In genomic region chr10:99621454-99622246, GRCh38 we compare ENCODE assay signal across 8 cellular contexts. TPM values are rescaled to one million over a fixed set of nuclear protein-coding genes. Genes with fewer than 3 reads are reported as not detected.
DNase-seq lines count a peak whose midpoint lies in the region; ATAC-seq and TF ChIP-seq lines count a peak whose summit lies in the region.

No MANE protein-coding gene starts in this region.

- peak; percentile 8 to 60 (median 54) for DNase-seq in NCI-H1417 (lab: John Stamatoyannopoulos, UW)
- no peak for DNase-seq in NCI-H1417 treated with DMSO at 0.1 percent for 48 hours (lab: John Stamatoyannopoulos, UW)
- no peak for DNase-seq in SK-N-MC (ENCODE audit: low read depth, low spot score)
- no peak for DNase-seq in esophagus muscularis mucosa (ENCODE audit: extremely low spot score)
- DNase-seq in ovary: peak; percentile 16 to 50 (median 44)
- DNase-seq in KBM-7: no peak
- no peak for DNase-seq in HK-2 (ENCODE audit: unreplicated experiment)

- peaks cover 30 to 43% (median 38%) of the 10 kb centered on the region in 4 donors for H3K4me1 ChIP-seq in esophagus muscularis mucosa
- peaks cover 5% of the 10 kb centered on the region for H3K4me1 ChIP-seq in ovary (ENCODE audit: insufficient read depth)

- H3K36me3 ChIP-seq in SK-N-MC (ENCODE audit: insufficient read depth, low read length): no peaks in the 10 kb centered on the region
- no peaks in the 10 kb centered on the region for H3K36me3 ChIP-seq in esophagus muscularis mucosa
- no peaks in the 10 kb centered on the region for H3K36me3 ChIP-seq in ovary

- H3K9me3 ChIP-seq in SK-N-MC (ENCODE audit: low read depth, low read length) (no peaks in the 10 kb centered on the region), esophagus muscularis mucosa (no peaks in the 10 kb centered on the region), ovary (no peaks in the 10 kb centered on the region)

- TF ChIP-seq EP300 in esophagus muscularis mucosa (IDR thresholded peaks at IDR 0.05) (no peak), ovary (IDR thresholded peaks at IDR 0.05) (peak; percentile 23)

- WGBS in esophagus muscularis mucosa: 18% methylated on average over 26 of the region's 30 CpGs
- WGBS in ovary, 3 donors: 8 to 12% (median 10%) methylated on average over 30 of the region's 30 CpGs

- TF ChIP-seq POLR2A in esophagus muscularis mucosa (IDR thresholded peaks at IDR 0.05; ENCODE audit: low read depth): peak; percentile 86
- TF ChIP-seq POLR2A in ovary (IDR thresholded peaks at IDR 0.05): peak; percentile 81

- H3K9ac ChIP-seq in SK-N-MC (ENCODE audit: insufficient read length): peak overlapping the region; percentile 86

- H3K27ac ChIP-seq in SK-N-MC (peak overlapping the region; percentile 84; the same call in 1 of the 2 replicates), esophagus muscularis mucosa (replicated peaks in 1 of 4) (peak overlapping the region; percentile 93 to 97 (median 96)), ovary (peak overlapping the region; percentile 83 to 99)

- in situ Hi-C loops in KBM-7 (cut with MboI; ENCODE audit: low pct_unique_long_range_greater_than_20kb, low sequenced_read_pairs): no loop called here

- TF ChIP-seq CTCF in esophagus muscularis mucosa (IDR thresholded peaks at IDR 0.05): no peak
- no peak for TF ChIP-seq CTCF in ovary (IDR thresholded peaks at IDR 0.05)

- intact Hi-C loops in esophagus muscularis mucosa (cut with DNase I) (loop anchor here (5.0 kb wide), 3 partner anchors 36 to 111 kb away; partner anchors contain the start of genes COX15, CUTC and ENTPD7), ovary (cut with DNase I) (loop anchor here in 2 of 4 donors (2.0 to 10.0 kb wide), 3 partner anchors 113 to 191 kb away; partner anchors contain the start of genes GOT1 (in 2 of the 2), COX15 (in 1 of the 2) and CUTC (in 1 of the 2))

- no peak for ATAC-seq in HG02571 (IDR thresholded peaks at IDR 0.05; ENCODE audit: unreplicated experiment)

- H3K4me3 ChIP-seq in SK-N-MC: peak overlapping the region; percentile 85
- peak overlapping the region; percentile 83 to 95 (median 88) for H3K4me3 ChIP-seq in esophagus muscularis mucosa
- peak overlapping the region; percentile 88 for H3K4me3 ChIP-seq in ovary

- H3K27me3 ChIP-seq in esophagus muscularis mucosa: no peaks in the 10 kb centered on the region
- no peaks in the 10 kb centered on the region for H3K27me3 ChIP-seq in ovary

RNA-seq across cellular contexts. Expression of gene SLC25A28, which starts 1.4 kb away (rescaled TPM):
- total RNA-seq in esophagus muscularis mucosa: 10 to 100 TPM; 29.8 to 42.8 (median 31.5) TPM
- 10 to 100 TPM; 19.6 to 47.1 (median 42.9) TPM for total RNA-seq in ovary
- 10 to 100 TPM; 54.7 to 86.1 TPM for polyA plus RNA-seq in ovary

RNA-seq across cellular contexts. Expression of gene ENTPD7, which starts 37.7 kb away (rescaled TPM):
- 1 to 10 TPM; 3.3 to 4.8 (median 4.4) TPM for total RNA-seq in esophagus muscularis mucosa
- 1 to 10 TPM; 2.1 to 7.6 (median 5.3) TPM for total RNA-seq in ovary
- 1 to 10 TPM; 1.1 to 8.8 TPM for polyA plus RNA-seq in ovary

Comparison
In these comparisons a context has a peak if more than half of its experiments do, and no peak if none do; other contexts are left out.
1. DNase-seq: peak in NCI-H1417 (3 of 3) and ovary (5 of 5); none in NCI-H1417 treated with DMSO at 0.1 percent for 48 hours (single experiment), SK-N-MC (single experiment), esophagus muscularis mucosa (single experiment), KBM-7 (single experiment) and HK-2 (single experiment).
2. Peak in every context shown above with its lines, with median percentiles within 50 percentile points of each other: H3K27ac ChIP-seq and H3K4me3 ChIP-seq.